Comparison of ENCODE assay signal across 1 cellular context in the genomic region with DNA sequence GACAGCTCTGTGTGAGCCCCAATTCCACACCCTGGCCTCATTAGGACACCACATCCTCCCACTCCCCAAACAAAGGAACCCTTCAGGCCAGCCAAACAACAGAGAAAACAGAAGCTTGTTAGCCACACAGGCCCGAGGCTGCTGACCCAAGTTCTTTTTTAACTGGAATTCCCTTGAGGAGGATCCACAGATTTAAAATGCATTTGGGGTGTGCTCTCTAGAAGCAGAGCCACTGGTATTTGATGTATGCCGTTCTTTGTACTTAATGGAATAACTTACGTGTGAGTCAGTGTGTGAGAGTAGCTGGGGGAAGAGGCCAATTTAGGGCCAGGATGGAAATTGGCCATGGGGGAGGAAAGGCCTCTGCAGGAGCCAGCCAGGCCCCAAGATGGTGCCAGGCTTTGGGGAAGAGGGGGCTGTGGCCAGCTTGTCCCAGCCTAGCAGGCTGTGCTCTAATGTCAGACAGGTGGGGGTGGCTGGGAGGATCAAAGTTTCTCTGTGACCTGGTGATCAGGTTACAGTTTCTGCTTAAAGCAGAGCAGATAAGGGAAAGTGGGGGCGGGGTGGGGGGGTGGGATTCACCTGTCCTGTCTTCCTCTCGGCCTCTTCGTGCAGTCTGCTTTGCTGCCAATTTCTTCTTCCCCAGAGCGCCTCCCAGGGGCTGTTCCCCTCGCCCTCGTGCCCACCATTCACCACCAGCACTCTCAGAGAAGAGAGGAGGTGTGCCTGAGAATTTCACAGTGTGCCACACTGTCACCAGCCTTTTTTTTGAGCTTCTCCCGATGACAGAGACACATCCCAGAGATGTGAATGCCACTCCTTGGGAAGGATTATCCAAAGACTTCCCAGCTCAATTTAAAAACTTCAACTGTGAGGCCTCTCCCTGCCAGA.
TF ChIP-seq lines count a peak whose summit lies in the region.

No MANE protein-coding gene starts in this region.

TF ChIP-seq in A549, 52 proteins besides CTCF, POLR2A, EP300 and RAD21 (continued from another document):
- TF ChIP-seq, protein P1, sequence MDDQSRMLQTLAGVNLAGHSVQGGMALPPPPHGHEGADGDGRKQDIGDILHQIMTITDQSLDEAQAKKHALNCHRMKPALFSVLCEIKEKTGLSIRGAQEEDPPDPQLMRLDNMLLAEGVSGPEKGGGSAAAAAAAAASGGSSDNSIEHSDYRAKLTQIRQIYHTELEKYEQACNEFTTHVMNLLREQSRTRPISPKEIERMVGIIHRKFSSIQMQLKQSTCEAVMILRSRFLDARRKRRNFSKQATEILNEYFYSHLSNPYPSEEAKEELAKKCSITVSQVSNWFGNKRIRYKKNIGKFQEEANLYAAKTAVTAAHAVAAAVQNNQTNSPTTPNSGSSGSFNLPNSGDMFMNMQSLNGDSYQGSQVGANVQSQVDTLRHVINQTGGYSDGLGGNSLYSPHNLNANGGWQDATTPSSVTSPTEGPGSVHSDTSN (IDR thresholded peaks at IDR 0.05), result no peak
- peak; percentile 49; the same call in 1 of the 2 replicates for TF ChIP-seq JUNB (IDR thresholded peaks at IDR 0.05)
- no peak for TF ChIP-seq FOSB (CRISPR knock-in tag; IDR thresholded peaks at IDR 0.05)
- no peak for TF ChIP-seq PHF8 (IDR thresholded peaks at IDR 0.05; ENCODE audit: borderline replicate concordance, low read depth)
- no peak for TF ChIP-seq RFX5 (IDR thresholded peaks at IDR 0.05)
- TF ChIP-seq MAFK (IDR thresholded peaks at IDR 0.05; ENCODE audit: partially characterized antibody), result peak; percentile 56
TF ChIP-seq in A549: peak in this region for 12.
